Comparison of ENCODE assay signal across 8 cellular contexts in the genomic region with DNA sequence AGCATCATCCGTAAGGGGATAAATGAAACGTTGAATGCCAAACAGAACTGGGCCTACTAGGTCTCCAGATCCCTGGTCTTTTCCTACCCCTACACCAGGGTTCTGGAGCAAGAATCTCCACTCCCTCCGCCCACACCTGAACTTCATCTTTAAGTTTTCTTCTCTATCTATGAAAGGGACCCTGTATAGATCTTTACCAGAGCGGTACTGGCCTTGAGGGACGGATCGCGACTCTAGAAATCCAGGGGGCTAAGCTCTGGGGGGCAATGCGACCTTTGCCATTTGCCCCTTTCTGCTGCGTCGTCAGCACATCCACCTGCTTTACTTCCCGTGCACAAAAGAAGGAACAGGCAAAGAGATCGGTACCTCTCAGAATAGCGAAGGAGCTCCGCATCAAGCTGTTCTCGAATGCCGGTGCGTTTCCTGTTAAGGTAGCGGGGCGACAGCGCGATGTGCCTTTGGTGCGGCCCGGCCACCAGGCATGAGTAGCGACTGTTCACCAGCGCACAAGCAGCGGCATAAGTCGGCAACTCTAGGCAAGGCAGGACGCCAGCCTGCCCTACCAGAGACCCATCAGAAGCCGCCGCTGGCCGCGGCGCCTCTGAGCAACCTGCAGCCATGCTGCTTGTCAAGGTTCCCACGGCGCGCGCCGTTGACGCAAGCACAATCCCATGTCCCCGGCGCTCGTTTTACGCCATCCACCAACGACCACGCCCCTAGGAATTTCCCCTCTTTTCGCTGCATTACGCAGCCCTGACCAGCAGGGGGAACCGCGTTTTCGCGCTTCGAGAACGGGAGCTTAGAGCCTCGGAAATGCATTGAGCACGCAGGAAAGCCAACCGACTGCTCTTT.
DNase-seq lines count a peak whose midpoint lies in the region; ATAC-seq and TF ChIP-seq lines count a peak whose summit lies in the region.

A gene with protein sequence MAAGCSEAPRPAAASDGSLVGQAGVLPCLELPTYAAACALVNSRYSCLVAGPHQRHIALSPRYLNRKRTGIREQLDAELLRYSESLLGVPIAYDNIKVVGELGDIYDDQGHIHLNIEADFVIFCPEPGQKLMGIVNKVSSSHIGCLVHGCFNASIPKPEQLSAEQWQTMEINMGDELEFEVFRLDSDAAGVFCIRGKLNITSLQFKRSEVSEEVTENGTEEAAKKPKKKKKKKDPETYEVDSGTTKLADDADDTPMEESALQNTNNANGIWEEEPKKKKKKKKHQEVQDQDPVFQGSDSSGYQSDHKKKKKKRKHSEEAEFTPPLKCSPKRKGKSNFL (minus strand): TSS at position 641 of the 852 bp plus-strand sequence. CDS start 21 bp downstream, at position 620.

- no peaks in the 10 kb centered on the region for H4K20me1 ChIP-seq in OCI-LY3 (ENCODE audit: insufficient read depth, low read length)

- peak within 1 kb of the TSS; percentile 97 for H3K4me2 ChIP-seq in OCI-LY3 (ENCODE audit: low read length)

- peaks cover 44% of the 10 kb centered on the region for H3K79me2 ChIP-seq in OCI-LY3 (ENCODE audit: low read length)

- DNase-seq in DMS153 (lab: John Stamatoyannopoulos, UW) (peak; percentile 95), HuH-7.5 (ENCODE audit: low spot score) (peak; percentile 51), epidermal melanocyte (ENCODE audit: insufficient read length, low spot score) (peak; percentile 79), middle frontal gyrus (ENCODE audit: extremely low spot score, low spot score) (peak; percentile 98)
- peak; percentile 95 for DNase-seq in activated CD8-positive, alpha-beta memory T cell treated with anti-CD3 and anti-CD28 coated beads, Interleukin-2, amount 50 U/mL, for 48 hours
- peak; percentile 83 to 86 for DNase-seq in stimulated activated CD8-positive, alpha-beta memory T cell treated with anti-CD3 and anti-CD28 coated beads, Interleukin-2, amount 100 ng/mL, for 48 hours (ENCODE audit: low read depth in 2 of 2)

- no peaks in the 10 kb centered on the region for H3K9me3 ChIP-seq in OCI-LY3 (ENCODE audit: insufficient read depth, low read length)

- ATAC-seq in GM21526 (IDR thresholded peaks at IDR 0.05; ENCODE audit: low FRiP score, unreplicated experiment), result peak; percentile 99

- peak within 1 kb of the TSS; percentile 96 for H3K4me3 ChIP-seq in OCI-LY3 (ENCODE audit: low read length)

- H3K27me3 ChIP-seq in OCI-LY3 (ENCODE audit: low read depth, low read length), result no peaks in the 10 kb centered on the region

- peak; percentile 69 for TF ChIP-seq CTCF in OCI-LY3 (IDR thresholded peaks at IDR 0.05; ENCODE audit: low read depth, low read length)

- H3K9ac ChIP-seq in OCI-LY3 (ENCODE audit: low read length), result peak within 1 kb of the TSS; percentile 79

- H3K4me1 ChIP-seq in OCI-LY3 (ENCODE audit: low read length), result peaks cover 24% of the 10 kb centered on the region

- H3K27ac ChIP-seq in OCI-LY3 (ENCODE audit: low read length), result no peak within 1 kb of the TSS

- no peaks in the 10 kb centered on the region for H3K36me3 ChIP-seq in OCI-LY3 (replicated peaks; ENCODE audit: low read depth, low read length)

- H2AFZ ChIP-seq in OCI-LY3 (ENCODE audit: low read depth, low read length), result peak within 1 kb of the TSS; percentile 93
